Comparison of ENCODE assay signal across 11 cellular contexts in genomic region chr18:27184115-27185024, GRCh38. TPM values are rescaled to one million over a fixed set of nuclear protein-coding genes. Genes with fewer than 3 reads are reported as not detected.
A peak's percentile ranks its signal among the peaks of the same experiment; 100 is the strongest.
DNase-seq lines count a peak whose midpoint lies in the region; ATAC-seq, FAIRE-seq and TF ChIP-seq lines count a peak whose summit lies in the region.
"Had no signal": no experiment of that assay in that cellular context is flagged by ENCODE, and none has a peak within 500 bp of the region (broad histone marks: within the 10 kb centered on the region; RNA-seq: fewer than 3 reads in every experiment).

No MANE protein-coding gene starts in this region.

- POLR2A ChIA-PET in A549 (lab: Yijun Ruan, JAX): no interaction called here
- POLR2A ChIA-PET in activated CD4-positive, alpha-beta memory T cell treated with anti-CD3 and anti-CD28 coated beads, Interleukin-2, amount 10 ng/mL, durations not matched to agents 7 days and 5 days (lab: Charles Lee): no interaction called here

- TF ChIP-seq RAD21 in A549 (conservative IDR thresholded peaks at IDR 0.05 in 1 of 2, IDR thresholded peaks at IDR 0.05 in 1 of 2): no peak

- H3K27me3 ChIP-seq in esophagus squamous epithelium: peaks cover 0 to 31% (median 2%) of the 10 kb centered on the region in 4 donors
- H3K27me3 ChIP-seq: BLaER1 had no signal

- WGBS in A549 (ENCODE audit: missing lambda C conversion rate): 41% methylated on average over 9 of the region's 33 CpGs
- WGBS in esophagus squamous epithelium, 2 donors: 8 to 13% methylated on average over 12 to 16 of the region's 33 CpGs

- H3K27ac Mint-ChIP-seq in neural crest cell (ENCODE audit: unreplicated experiment): no peak overlapping the region
- no peak overlapping the region for H3K27ac Mint-ChIP-seq in stimulated activated naive B cell treated with anti-CD40 and anti-IgM and Interleukin-4, amounts not matched to agents 10 μg/mL and 1 μg/mL and 100 μg/mL, for 72 hours
- H3K27ac Mint-ChIP-seq in activated CD4-positive, alpha-beta memory T cell treated with anti-CD3 and anti-CD28 coated beads, Interleukin-2, amount 10 ng/mL, durations not matched to agents 7 days and 5 days: no peak overlapping the region
- H3K27ac Mint-ChIP-seq: activated B cell treated with CpG ODN at 0.5 μM for 24 hours had no signal

- ATAC-seq in A549 (no peak), GM19397 (IDR thresholded peaks at IDR 0.05; ENCODE audit: unreplicated experiment) (no peak)
- no peak for ATAC-seq in stimulated activated naive B cell treated with anti-CD40 and anti-IgM and Interleukin-4, amounts not matched to agents 10 μg/mL and 1 μg/mL and 100 μg/mL, for 72 hours (replicated peaks)
- ATAC-seq: left colon had no signal

- FAIRE-seq in A549 (lab: Jason Lieb, UNC): no peak

- intact Hi-C loops in esophagus squamous epithelium (cut with DNase I): no loop called here

- TF ChIP-seq CTCF in A549 (IDR thresholded peaks at IDR 0.05) (no peak), esophagus squamous epithelium (IDR thresholded peaks at IDR 0.05) (no peak), neural crest cell (conservative IDR thresholded peaks at IDR 0.05) (no peak)

- no peaks in the 10 kb centered on the region for H3K9me3 ChIP-seq in A549
- no peaks in the 10 kb centered on the region for H3K9me3 ChIP-seq in esophagus squamous epithelium

- H3K27me3 Mint-ChIP-seq in neural crest cell (ENCODE audit: low read depth): peaks cover 60% of the 10 kb centered on the region
- H3K27me3 Mint-ChIP-seq in stimulated activated naive B cell treated with anti-CD40 and anti-IgM and Interleukin-4, amounts not matched to agents 10 μg/mL and 1 μg/mL and 100 μg/mL, for 72 hours: peaks cover 32 to 40% of the 10 kb centered on the region in 2 donors
- peaks cover 17% of the 10 kb centered on the region for H3K27me3 Mint-ChIP-seq in activated CD4-positive, alpha-beta memory T cell treated with anti-CD3 and anti-CD28 coated beads, Interleukin-2, amount 10 ng/mL, durations not matched to agents 7 days and 5 days

- H3K9me3 Mint-ChIP-seq in neural crest cell: no peaks in the 10 kb centered on the region
- no peaks in the 10 kb centered on the region for H3K9me3 Mint-ChIP-seq in stimulated activated naive B cell treated with anti-CD40 and anti-IgM and Interleukin-4, amounts not matched to agents 10 μg/mL and 1 μg/mL and 100 μg/mL, for 72 hours
- no peaks in the 10 kb centered on the region for H3K9me3 Mint-ChIP-seq in activated CD4-positive, alpha-beta memory T cell treated with anti-CD3 and anti-CD28 coated beads, Interleukin-2, amount 10 ng/mL, durations not matched to agents 7 days and 5 days
- H3K9me3 Mint-ChIP-seq: activated B cell treated with CpG ODN at 0.5 μM for 24 hours had no signal

- peak overlapping the region; percentile 75 for H3K4me2 ChIP-seq in A549
- H3K4me2 ChIP-seq: BLaER1 had no signal

- TF ChIP-seq POLR2A in A549 (IDR thresholded peaks at IDR 0.05; ENCODE audit: low read length) (no peak), esophagus squamous epithelium (IDR thresholded peaks at IDR 0.05) (no peak)

- H3K4me1 Mint-ChIP-seq in neural crest cell: peaks cover 15% of the 10 kb centered on the region
- no peaks in the 10 kb centered on the region for H3K4me1 Mint-ChIP-seq in stimulated activated naive B cell treated with anti-CD40 and anti-IgM and Interleukin-4, amounts not matched to agents 10 μg/mL and 1 μg/mL and 100 μg/mL, for 72 hours
- H3K4me1 Mint-ChIP-seq in activated CD4-positive, alpha-beta memory T cell treated with anti-CD3 and anti-CD28 coated beads, Interleukin-2, amount 10 ng/mL, durations not matched to agents 7 days and 5 days: no peaks in the 10 kb centered on the region
- H3K4me1 Mint-ChIP-seq: activated B cell treated with CpG ODN at 0.5 μM for 24 hours had no signal

- TF ChIP-seq EP300 in A549 (IDR thresholded peaks at IDR 0.05): no peak

- H3K4me3 Mint-ChIP-seq in neural crest cell: peak overlapping the region; percentile 82
- H3K4me3 Mint-ChIP-seq in stimulated activated naive B cell treated with anti-CD40 and anti-IgM and Interleukin-4, amounts not matched to agents 10 μg/mL and 1 μg/mL and 100 μg/mL, for 72 hours: no peak overlapping the region
- no peak overlapping the region for H3K4me3 Mint-ChIP-seq in activated CD4-positive, alpha-beta memory T cell treated with anti-CD3 and anti-CD28 coated beads, Interleukin-2, amount 10 ng/mL, durations not matched to agents 7 days and 5 days
- H3K4me3 Mint-ChIP-seq: activated B cell treated with CpG ODN at 0.5 μM for 24 hours had no signal

- CTCF ChIA-PET in A549 (lab: Yijun Ruan, JAX): no interaction called here
- CTCF ChIA-PET in activated CD4-positive, alpha-beta memory T cell treated with anti-CD3 and anti-CD28 coated beads, Interleukin-2, amount 10 ng/mL, durations not matched to agents 7 days and 5 days (lab: Charles Lee): no interaction called here

- H3K4me3 ChIP-seq in A549: peak overlapping the region; percentile 33; the same call in 2 of the 3 replicates
- peak overlapping the region; percentile 41 to 69 (median 55) for H3K4me3 ChIP-seq in esophagus squamous epithelium
- H3K4me3 ChIP-seq: BLaER1 had no signal

- H3K36me3 ChIP-seq in esophagus squamous epithelium: no peaks in the 10 kb centered on the region
- H3K36me3 ChIP-seq: BLaER1 had no signal

- no peaks in the 10 kb centered on the region for H3K36me3 Mint-ChIP-seq in neural crest cell (ENCODE audit: low read depth)
- peaks cover 0 to 3% of the 10 kb centered on the region in 2 donors for H3K36me3 Mint-ChIP-seq in stimulated activated naive B cell treated with anti-CD40 and anti-IgM and Interleukin-4, amounts not matched to agents 10 μg/mL and 1 μg/mL and 100 μg/mL, for 72 hours
- no peaks in the 10 kb centered on the region for H3K36me3 Mint-ChIP-seq in activated CD4-positive, alpha-beta memory T cell treated with anti-CD3 and anti-CD28 coated beads, Interleukin-2, amount 10 ng/mL, durations not matched to agents 7 days and 5 days (ENCODE audit: low read depth)

- DNase-seq in A549 (ENCODE audit: low read depth in 1 of 2, low spot score in 1 of 2) (no peak), NCI-H2171 (lab: John Stamatoyannopoulos, UW) (peak; percentile 24), esophagus squamous epithelium (lab: John Stamatoyannopoulos, UW) (no peak), neural crest cell (ENCODE audit: low read depth, low spot score) (no peak)
- DNase-seq in stimulated activated naive B cell treated with anti-CD40 and anti-IgM and Interleukin-4, amounts not matched to agents 10 μg/mL and 1 μg/mL and 100 μg/mL, for 72 hours: no peak
- no peak for DNase-seq in activated naive CD4-positive, alpha-beta T cell treated with Interleukin-2 at 50 U/mL for 16 hours
- DNase-seq in activated CD4-positive, alpha-beta memory T cell treated with anti-CD3 and anti-CD28 coated beads, Interleukin-2, amount 10 ng/mL, durations not matched to agents 7 days and 5 days: no peak
- DNase-seq: activated B cell treated with CpG ODN at 0.5 μM for 24 hours, left colon had no signal

- H3K27ac ChIP-seq in A549 (no peak overlapping the region), esophagus squamous epithelium (peak overlapping the region in 2 of 4 donors; percentile 16 to 20)
- H3K27ac ChIP-seq: BLaER1 had no signal

- H3K4me1 ChIP-seq in A549 (no peaks in the 10 kb centered on the region), esophagus squamous epithelium (peaks cover 0 to 16% (median 0%) of the 10 kb centered on the region in 3 donors)
- H3K4me1 ChIP-seq: BLaER1 had no signal

TF ChIP-seq in A549, 52 proteins besides CTCF, POLR2A, EP300 and RAD21:
- TF ChIP-seq EHF (CRISPR knock-in tag; IDR thresholded peaks at IDR 0.05) (no peak), RARB (CRISPR knock-in tag; IDR thresholded peaks at IDR 0.05) (no peak), ZC3H11A (IDR thresholded peaks at IDR 0.05) (no peak), HMGXB4 (CRISPR knock-in tag; IDR thresholded peaks at IDR 0.05; ENCODE audit: borderline replicate concordance) (no peak), ZNF302 (CRISPR knock-in tag; IDR thresholded peaks at IDR 0.05) (no peak), HOXA7 (CRISPR knock-in tag; IDR thresholded peaks at IDR 0.05) (no peak), ATOH8 (CRISPR knock-in tag; IDR thresholded peaks at IDR 0.05; ENCODE audit: low read depth) (no peak), NPAS2 (CRISPR knock-in tag; IDR thresholded peaks at IDR 0.05; ENCODE audit: borderline replicate concordance) (no peak), HOXB13 (CRISPR knock-in tag; IDR thresholded peaks at IDR 0.05; ENCODE audit: low read depth) (no peak), EHMT2 (IDR thresholded peaks at IDR 0.05; ENCODE audit: low read depth) (no peak), POLR2AphosphoS2 (conservative IDR thresholded peaks at IDR 0.05; ENCODE audit: low read length) (no peak), BHLHE40 (IDR thresholded peaks at IDR 0.05; ENCODE audit: low read depth, low read length) (no peak)

RNA-seq across cellular contexts. Expression of gene CHST9, which starts 0.7 kb away (rescaled TPM):
- polyA plus RNA-seq in A549 (2011; rRNA removed) (0.03 and 0.06 TPM in 2 replicates), A549 (2017; fragmentation: RNase III; extraction: RNeasy Plus Mini Kit Qiagen cat#74134 plus additional on column Dnase treatment) (not detected in 3 replicates)
- polyA plus RNA-seq in A549 (2012; cell fraction: cytosol; rRNA removed): not detected in 2 replicates
- polyA plus RNA-seq in A549 (2012; cell fraction: nucleus; rRNA removed): not detected in 2 replicates
- polyA minus RNA-seq in A549 (2011; rRNA and poly(A)+ RNA removed): not detected in 2 replicates
- total RNA-seq in esophagus squamous epithelium (1 to 10 TPM in 2 of 4 donors, under 1 TPM in 2; 0.53 to 4.5 (median 1.8) TPM), neural crest cell (0.49 and 0.64 TPM in 2 replicates)
- total RNA-seq in activated CD4-positive, alpha-beta memory T cell treated with anti-CD3 and anti-CD28 coated beads, Interleukin-2, amount 10 ng/mL, durations not matched to agents 7 days and 5 days: not detected
- total RNA-seq: activated B cell treated with CpG ODN at 0.5 μM for 24 hours had no signal
